In the genomic region with DNA sequence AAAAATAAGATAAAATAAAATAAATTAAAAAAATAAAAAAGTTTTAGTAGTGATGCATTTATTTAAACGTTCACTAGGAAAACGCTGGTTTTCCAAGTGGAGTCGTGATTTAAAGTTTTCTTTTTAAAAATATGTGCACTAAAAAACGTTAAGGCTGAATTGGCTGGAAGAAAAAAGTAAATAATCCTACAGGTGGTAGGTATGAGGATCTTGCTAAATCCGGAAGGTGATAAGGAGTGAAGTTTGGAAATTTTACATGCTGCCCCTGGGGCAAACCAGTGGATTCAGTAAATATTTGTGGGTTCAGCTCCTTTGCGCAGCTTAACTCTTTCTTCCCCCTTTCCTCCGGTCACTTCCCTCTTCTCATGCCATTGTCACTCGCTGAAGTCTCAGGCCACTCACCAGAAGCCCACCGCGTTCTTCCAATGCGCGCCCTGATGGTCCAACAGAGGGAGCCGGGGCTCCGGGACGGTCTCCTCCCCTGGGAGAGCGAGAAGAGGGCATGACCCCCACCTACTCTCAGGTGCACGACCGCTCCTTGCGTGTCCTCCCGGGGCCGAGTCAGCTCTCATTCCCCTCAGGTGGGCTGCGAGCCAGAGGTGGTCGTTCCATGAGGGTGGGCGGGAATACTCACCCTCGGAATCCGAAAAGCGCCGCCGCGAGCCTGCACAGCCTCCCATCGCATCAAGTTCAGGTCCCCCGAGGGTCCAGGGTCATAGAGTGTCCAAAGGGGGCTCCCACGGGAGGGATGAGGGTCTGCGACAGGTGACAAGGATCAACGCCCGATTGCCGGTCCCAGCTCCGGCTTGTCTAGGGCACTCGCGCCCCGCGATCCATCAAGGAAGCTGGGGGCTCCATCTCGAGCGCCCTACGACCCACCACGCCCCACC, we compare ENCODE assay signal across 9 cellular contexts. TPM values are rescaled to one million over a fixed set of nuclear protein-coding genes. Genes with fewer than 3 reads are reported as not detected.
A peak's percentile ranks its signal among the peaks of the same experiment; 100 is the strongest.
DNase-seq lines count a peak whose midpoint lies in the region; ATAC-seq and TF ChIP-seq lines count a peak whose summit lies in the region.
"Had no signal": no experiment of that assay in that cellular context is flagged by ENCODE, and none has a peak within 500 bp of the region (broad histone marks: within the 10 kb centered on the region; RNA-seq: fewer than 3 reads in every experiment).

No MANE protein-coding gene starts in this region.

- H3K4me1 ChIP-seq in fibroblast of lung (ENCODE audit: control insufficient read depth, extremely low read depth, insufficient read depth, low read length) = no peaks in the 10 kb centered on the region

- H4K20me1 ChIP-seq in fibroblast of lung (ENCODE audit: control insufficient read depth, extremely low read depth, insufficient read depth, low read length) = no peaks in the 10 kb centered on the region

- no peak for ATAC-seq in natural killer cell treated with Interleukin-12 subunit alpha and Interleukin-12 subunit beta and Interleukin-15 and Interleukin-18, amount 100 ng/mL, for 72 hours
- ATAC-seq in HG03521 (IDR thresholded peaks at IDR 0.05; ENCODE audit: unreplicated experiment) = no peak

- H3K4me3 Mint-ChIP-seq in IgD-negative memory B cell = peak overlapping the region; percentile 97 to 99 (median 99)
- peak overlapping the region; percentile 92 for H3K4me3 Mint-ChIP-seq in natural killer cell treated with Interleukin-12 subunit alpha and Interleukin-12 subunit beta and Interleukin-15 and Interleukin-18, amount 100 ng/mL, for 72 hours

- DNase-seq in AG08395 (ENCODE audit: low spot score) = peak; percentile 28
- DNase-seq in GM12865 (ENCODE audit: low read depth) = peak; percentile 39
- DNase-seq in fibroblast of lung (ENCODE audit: low read depth in 2 of 2) = peak in 1 of 2 donors; percentile 9
- DNase-seq in natural killer cell treated with Interleukin-12 subunit alpha and Interleukin-12 subunit beta and Interleukin-15 and Interleukin-18, amount 100 ng/mL, for 72 hours (ENCODE audit: low spot score) = no peak
- DNase-seq in NCI-H1048 (lab: John Stamatoyannopoulos, UW) = no peak

- peaks cover 10% of the 10 kb centered on the region for H3K36me3 ChIP-seq in fibroblast of lung (ENCODE audit: control insufficient read depth, insufficient read depth, low read length)

- no peaks in the 10 kb centered on the region for H3K9me3 Mint-ChIP-seq in IgD-negative memory B cell
- H3K9me3 Mint-ChIP-seq in natural killer cell treated with Interleukin-12 subunit alpha and Interleukin-12 subunit beta and Interleukin-15 and Interleukin-18, amount 100 ng/mL, for 72 hours = no peaks in the 10 kb centered on the region

- peaks cover 1% of the 10 kb centered on the region for H3K27me3 Mint-ChIP-seq in IgD-negative memory B cell
- H3K27me3 Mint-ChIP-seq in natural killer cell treated with Interleukin-12 subunit alpha and Interleukin-12 subunit beta and Interleukin-15 and Interleukin-18, amount 100 ng/mL, for 72 hours = no peaks in the 10 kb centered on the region

- H3K27ac ChIP-seq in fibroblast of lung (ENCODE audit: insufficient read depth, low read length) = peak overlapping the region; percentile 98

- no peaks in the 10 kb centered on the region for H3K36me3 Mint-ChIP-seq in IgD-negative memory B cell
- no peaks in the 10 kb centered on the region for H3K36me3 Mint-ChIP-seq in natural killer cell treated with Interleukin-12 subunit alpha and Interleukin-12 subunit beta and Interleukin-15 and Interleukin-18, amount 100 ng/mL, for 72 hours

- H3K4me1 Mint-ChIP-seq in IgD-negative memory B cell = peaks cover 15 to 29% (median 20%) of the 10 kb centered on the region in 3 donors
- peaks cover 45 to 66% of the 10 kb centered on the region in 2 donors for H3K4me1 Mint-ChIP-seq in natural killer cell treated with Interleukin-12 subunit alpha and Interleukin-12 subunit beta and Interleukin-15 and Interleukin-18, amount 100 ng/mL, for 72 hours (ENCODE audit: low read depth in 2 of 2)

- peak overlapping the region; percentile 99 to 100 (median 100) for H3K27ac Mint-ChIP-seq in IgD-negative memory B cell
- peak overlapping the region; percentile 98 to 99 for H3K27ac Mint-ChIP-seq in natural killer cell treated with Interleukin-12 subunit alpha and Interleukin-12 subunit beta and Interleukin-15 and Interleukin-18, amount 100 ng/mL, for 72 hours

- H3K4me3 ChIP-seq in GM12865 (ENCODE audit: low read depth, low read length) (peak overlapping the region; percentile 99), WI38 (ENCODE audit: low read depth, low read length) (peak overlapping the region; percentile 94), fibroblast of lung (replicated peaks in 1 of 4; ENCODE audit: control extremely low read depth in 1 of 4, insufficient read depth in 1 of 4, low read depth in 3 of 4, low read length in 4 of 4) (peak overlapping the region; percentile 68 to 100 (median 95))

- TF ChIP-seq CTCF in GM12865 (IDR thresholded peaks at IDR 0.05; ENCODE audit: insufficient read depth, low read depth, low read length, missing control alignments) = peak; percentile 11
- TF ChIP-seq CTCF in WI38 (IDR thresholded peaks at IDR 0.05; ENCODE audit: low read depth, low read length) = no peak; the same call in 1 of the 2 replicates
- peak; percentile 42 to 51 for TF ChIP-seq CTCF in fibroblast of lung (conservative IDR thresholded peaks at IDR 0.05 in 1 of 2, IDR thresholded peaks at IDR 0.05 in 1 of 2; ENCODE audit: low read depth in 1 of 2, low read length in 2 of 2)

- H2AFZ ChIP-seq in fibroblast of lung (ENCODE audit: low read length) = peak overlapping the region; percentile 96

- H3K4me2 ChIP-seq in fibroblast of lung (ENCODE audit: extremely low read depth, insufficient read depth, low read length) = peak overlapping the region; percentile 94

- H3K27me3 ChIP-seq in fibroblast of lung (ENCODE audit: control insufficient read depth, insufficient read depth, low read length) = peaks cover 2% of the 10 kb centered on the region

- H3K9me3 ChIP-seq in fibroblast of lung (ENCODE audit: control insufficient read depth, insufficient read depth, low read depth, low read length) = no peaks in the 10 kb centered on the region

- peak overlapping the region; percentile 89 for H3K9ac ChIP-seq in fibroblast of lung (ENCODE audit: insufficient read depth, low read length)

- peaks cover 3% of the 10 kb centered on the region for H3K79me2 ChIP-seq in fibroblast of lung (ENCODE audit: control insufficient read depth, insufficient read depth, low read length)

RNA-seq across cellular contexts. Expression of a gene that starts 0.5 kb away (rescaled TPM):
- 14.4 TPM for polyA plus RNA-seq in IgD-negative memory B cell
- total RNA-seq in fibroblast of lung = 19.3 and 23.3 TPM in 2 replicates
- polyA plus RNA-seq in fibroblast of lung = 19.5 and 25.4 TPM in 2 replicates
- 21.2 and 26.7 TPM in 2 replicates for polyA plus RNA-seq in fibroblast of lung (2012)
- polyA minus RNA-seq in fibroblast of lung (ENCODE audit: low replicate concordance) = 42.7 and 68.4 TPM in 2 replicates
- total RNA-seq in natural killer cell treated with Interleukin-12 subunit alpha and Interleukin-12 subunit beta and Interleukin-15 and Interleukin-18, amount 100 ng/mL, for 72 hours = 10 to 100 TPM; 38.1 to 49.1 TPM

RNA-seq across cellular contexts. Expression of a gene that starts 3.1 kb away (rescaled TPM):
- polyA plus RNA-seq in IgD-negative memory B cell = 0.14 TPM
- under 0.01 TPM in 1 of 2 replicates, not detected in the other for total RNA-seq in fibroblast of lung
- not detected in 2 replicates for polyA plus RNA-seq in fibroblast of lung
- polyA plus RNA-seq in fibroblast of lung (2012) = not detected in 2 replicates
- not detected in 2 replicates for polyA minus RNA-seq in fibroblast of lung (ENCODE audit: low replicate concordance)
- 10 to 100 TPM; 12.5 to 20.4 TPM for total RNA-seq in natural killer cell treated with Interleukin-12 subunit alpha and Interleukin-12 subunit beta and Interleukin-15 and Interleukin-18, amount 100 ng/mL, for 72 hours

RNA-seq across cellular contexts. Expression of a gene that starts 15.3 kb away (rescaled TPM):
- polyA plus RNA-seq in IgD-negative memory B cell (not detected), fibroblast of lung (not detected in 2 replicates)
- not detected in 2 replicates for total RNA-seq in fibroblast of lung
- not detected in 2 replicates for polyA plus RNA-seq in fibroblast of lung (2012)
- not detected in 2 replicates for polyA minus RNA-seq in fibroblast of lung (ENCODE audit: low replicate concordance)
- 1 to 10 TPM in 1 of 2 donors, under 1 TPM in 1; 0.70 to 4.4 TPM for total RNA-seq in natural killer cell treated with Interleukin-12 subunit alpha and Interleukin-12 subunit beta and Interleukin-15 and Interleukin-18, amount 100 ng/mL, for 72 hours
- total RNA-seq: HT1080 had no signal

RNA-seq across cellular contexts. Expression of a gene that starts 19.2 kb away (rescaled TPM):
- 0.59 TPM for polyA plus RNA-seq in IgD-negative memory B cell
- total RNA-seq in fibroblast of lung = not detected in 2 replicates
- not detected in 2 replicates for polyA plus RNA-seq in fibroblast of lung
- polyA plus RNA-seq in fibroblast of lung (2012) = not detected in 2 replicates
- not detected in 2 replicates for polyA minus RNA-seq in fibroblast of lung (ENCODE audit: low replicate concordance)
- total RNA-seq in natural killer cell treated with Interleukin-12 subunit alpha and Interleukin-12 subunit beta and Interleukin-15 and Interleukin-18, amount 100 ng/mL, for 72 hours = under 1 TPM; 0.31 to 0.47 TPM
- total RNA-seq: HT1080 had no signal

RNA-seq across cellular contexts. Expression of a gene that starts 47.4 kb away (rescaled TPM):
- polyA plus RNA-seq in IgD-negative memory B cell (not detected), fibroblast of lung (22.2 and 38.0 TPM in 2 replicates)
- total RNA-seq in fibroblast of lung = 59.3 and 87.0 TPM in 2 replicates
- polyA plus RNA-seq in fibroblast of lung (2012) = 85.1 and 155 TPM in 2 replicates
- polyA minus RNA-seq in fibroblast of lung (ENCODE audit: low replicate concordance) = 20.0 and 32.2 TPM in 2 replicates
- not detected for total RNA-seq in natural killer cell treated with Interleukin-12 subunit alpha and Interleukin-12 subunit beta and Interleukin-15 and Interleukin-18, amount 100 ng/mL, for 72 hours

Comparison
In these comparisons a context has a peak if more than half of its experiments do, and no peak if none do; other contexts are left out.
1. DNase-seq: peak in AG08395 (single experiment) and GM12865 (single experiment); none in natural killer cell treated with Interleukin-12 subunit alpha and Interleukin-12 subunit beta and Interleukin-15 and Interleukin-18, amount 100 ng/mL, for 72 hours (single experiment) and NCI-H1048 (single experiment).
2. RNA of a gene that starts 3.1 kb away (total RNA-seq): 12.5 to 20.4 TPM in natural killer cell treated with Interleukin-12 subunit alpha and Interleukin-12 subunit beta and Interleukin-15 and Interleukin-18, amount 100 ng/mL, for 72 hours; under 0.01 TPM in fibroblast of lung; every median in the first group is over 10 times any median in the second.
3. Peak in every context shown above with its lines, with median percentiles within 50 percentile points of each other: H3K4me3 ChIP-seq.